ENCODE assay signal across 8 cellular contexts in the genomic region with DNA sequence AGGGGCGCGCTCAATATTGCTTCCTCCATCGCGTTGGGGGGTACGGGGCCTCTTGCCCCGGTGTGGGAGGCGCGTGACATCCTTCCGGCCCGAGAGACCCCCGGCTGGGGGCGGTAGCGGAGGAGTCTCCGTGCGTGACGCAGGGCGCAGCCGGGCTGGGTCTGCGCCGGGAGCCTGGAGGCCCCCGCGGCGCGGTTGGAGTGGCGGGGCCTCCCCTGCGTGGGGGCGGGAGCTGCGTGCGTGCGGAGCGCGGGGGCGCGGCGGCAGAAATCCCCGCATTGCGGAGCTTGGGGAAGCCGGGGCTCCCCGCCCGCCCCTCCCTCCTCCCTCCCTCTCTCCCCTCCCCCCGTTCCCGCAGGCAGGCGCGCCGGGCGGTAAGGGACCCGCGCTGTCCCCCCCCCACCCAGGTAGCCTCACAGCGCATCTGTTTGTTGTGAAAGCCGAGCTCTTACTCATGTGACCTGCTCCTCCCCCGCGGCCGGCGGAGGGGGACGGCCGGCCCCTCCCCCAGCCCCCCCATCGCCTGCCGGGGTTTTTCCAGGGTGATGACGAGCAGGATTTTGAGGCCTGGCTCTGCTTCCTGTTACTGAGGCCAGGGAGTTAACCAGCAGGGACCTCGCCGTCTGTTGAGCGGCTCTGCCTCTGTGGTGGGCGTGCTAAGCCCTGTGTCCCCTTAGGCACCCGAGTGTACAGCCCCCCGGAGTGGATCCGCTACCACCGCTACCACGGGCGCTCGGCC. TPM values are rescaled to one million over a fixed set of nuclear protein-coding genes. Genes with fewer than 3 reads are reported as not detected.
DNase-seq lines count a peak whose midpoint lies in the region; ATAC-seq and TF ChIP-seq lines count a peak whose summit lies in the region.

No MANE protein-coding gene starts in this region.

- H3K36me3 ChIP-seq in KOPT-K1 (ENCODE audit: insufficient read depth, low read length) = peaks cover 41% of the 10 kb centered on the region

- H3K4me1 Mint-ChIP-seq in osteocyte (ENCODE audit: unreplicated experiment) = peaks cover 32% of the 10 kb centered on the region

- intact Hi-C loops in Right ventricle myocardium inferior (cut with DNase I) = no loop called here

- H3K4me3 Mint-ChIP-seq in osteocyte (ENCODE audit: unreplicated experiment) = peak overlapping the region; percentile 85

- TF ChIP-seq CTCF in osteocyte (IDR thresholded peaks at IDR 0.05) = no peak

- H3K27ac ChIP-seq in KOPT-K1 (ENCODE audit: low read depth, low read length, poor library complexity, severe bottlenecking) = peak overlapping the region; percentile 92
- H3K27ac ChIP-seq in temporal lobe (ENCODE audit: low read depth, low read length) = peak overlapping the region; percentile 88

- H3K9me3 ChIP-seq in KOPT-K1 (ENCODE audit: insufficient read depth, low read length, poor library complexity, severe bottlenecking) = no peaks in the 10 kb centered on the region

- H3K9me3 Mint-ChIP-seq in osteocyte (ENCODE audit: unreplicated experiment) = no peaks in the 10 kb centered on the region

- DNase-seq in EH (ENCODE audit: low read depth) = peak; percentile 93
- peak; percentile 86 for DNase-seq in SW480 (ENCODE audit: low spot score)
- DNase-seq in activated naive CD8-positive, alpha-beta T cell treated with anti-CD3 and anti-CD28 coated beads, Interleukin-2, amount 50 U/mL, for 16 hours (ENCODE audit: low read depth, low spot score) = peak; percentile 69
- peak; percentile 92 for DNase-seq in Right ventricle myocardium inferior (ENCODE audit: missing footprints)
- DNase-seq in osteocyte (ENCODE audit: extremely low spot score, unreplicated experiment) = no peak

- peak overlapping the region; percentile 86 for H3K27ac Mint-ChIP-seq in osteocyte (ENCODE audit: unreplicated experiment)

- no peaks in the 10 kb centered on the region for H3K27me3 Mint-ChIP-seq in osteocyte (ENCODE audit: unreplicated experiment)

- H3K36me3 Mint-ChIP-seq in osteocyte (ENCODE audit: unreplicated experiment) = peaks cover 7% of the 10 kb centered on the region

- peak; percentile 50 for ATAC-seq in Right ventricle myocardium inferior
- no peak for ATAC-seq in HG02973 (IDR thresholded peaks at IDR 0.05; ENCODE audit: unreplicated experiment)

RNA-seq across cellular contexts. Expression of gene PIM3, which starts 1.6 kb away (rescaled TPM):
- 56.9 TPM for total RNA-seq in Right ventricle myocardium inferior
- total RNA-seq in osteocyte = 18.6 TPM in 2 replicates
- total RNA-seq in temporal lobe = 8.9 TPM

RNA-seq across cellular contexts. Expression of gene CRELD2, which starts 43.7 kb away (rescaled TPM):
- total RNA-seq in Right ventricle myocardium inferior (30.6 TPM), osteocyte (54.9 and 55.5 TPM in 2 replicates), temporal lobe (8.6 TPM)

RNA-seq across cellular contexts. Expression of gene ALG12, which starts 43.9 kb away (rescaled TPM):
- 16.4 TPM for total RNA-seq in Right ventricle myocardium inferior
- 27.1 and 27.9 TPM in 2 replicates for total RNA-seq in osteocyte
- 5.4 TPM for total RNA-seq in temporal lobe

RNA-seq across cellular contexts. Expression of gene IL17REL, which starts 50.4 kb away (rescaled TPM):
- total RNA-seq in Right ventricle myocardium inferior (not detected), osteocyte (not detected in 2 replicates), temporal lobe (0.25 TPM)
